Comparison of ENCODE assay signal across 10 cellular contexts in genomic region chr11:78802058-78802633, GRCh38.
DNase-seq lines count a peak whose midpoint lies in the region; ATAC-seq, FAIRE-seq and TF ChIP-seq lines count a peak whose summit lies in the region.
"Had no signal": no experiment of that assay in that cellular context is flagged by ENCODE, and none has a peak within 500 bp of the region (broad histone marks: within the 10 kb centered on the region; RNA-seq: fewer than 3 reads in every experiment).

No MANE protein-coding gene starts in this region.

- no peak overlapping the region for H3K4me3 Mint-ChIP-seq in nephron
- H3K4me3 Mint-ChIP-seq: activated naive CD8-positive, alpha-beta T cell treated with anti-CD3 and anti-CD28 coated beads for 36 hours had no signal

- H3K27me3 ChIP-seq in esophagus squamous epithelium (no peaks in the 10 kb centered on the region), H7 (ENCODE audit: control insufficient read depth, insufficient read depth, low read length) (no peaks in the 10 kb centered on the region)

- intact Hi-C loops in Right ventricle myocardium inferior (cut with DNase I) (loop anchor here (5.0 kb wide), 1 partner anchor 150 kb away; no protein-coding TSS in a partner anchor), cardiac septum (cut with DNase I) (no loop called here), esophagus squamous epithelium (cut with DNase I) (no loop called here)

- H3K36me3 ChIP-seq in esophagus squamous epithelium, result no peaks in the 10 kb centered on the region
- H3K36me3 ChIP-seq in H7 (replicated peaks; ENCODE audit: control insufficient read depth, insufficient read depth, low read length), result no peaks in the 10 kb centered on the region

- TF ChIP-seq CTCF in esophagus squamous epithelium (IDR thresholded peaks at IDR 0.05) (no peak), nephron (IDR thresholded peaks at IDR 0.05; ENCODE audit: unreplicated experiment in 3 of 3) (no peak)

- TF ChIP-seq POLR2A in esophagus squamous epithelium (IDR thresholded peaks at IDR 0.05), result no peak

- peaks cover 44% of the 10 kb centered on the region for H3K4me1 Mint-ChIP-seq in nephron
- H3K4me1 Mint-ChIP-seq: activated naive CD8-positive, alpha-beta T cell treated with anti-CD3 and anti-CD28 coated beads for 36 hours had no signal

- 24 to 38% methylated on average over 8 of the region's 8 CpGs for WGBS in esophagus squamous epithelium, 2 donors

- H3K4me3 ChIP-seq in esophagus squamous epithelium, result no peak overlapping the region
- no peak overlapping the region for H3K4me3 ChIP-seq in H7 (ENCODE audit: insufficient read depth, low read depth, low read length)

- DNase-seq in Right ventricle myocardium inferior (ENCODE audit: missing footprints) (no peak), cardiac septum (ENCODE audit: low spot score) (no peak), esophagus squamous epithelium (lab: John Stamatoyannopoulos, UW) (no peak), NCI-H1105 treated with DMSO at 0.1 percent for 48 hours (lab: John Stamatoyannopoulos, UW) (no peak), GM19239 (ENCODE audit: insufficient read length, low spot score) (no peak), H7 (no peak)
- DNase-seq: activated naive CD8-positive, alpha-beta T cell treated with anti-CD3 and anti-CD28 coated beads for 36 hours; NCI-H187 treated with DMSO at 0.1 percent for 48 hours had no signal

- no peak for FAIRE-seq in GM19239 (lab: Jason Lieb, UNC)

- H3K9me3 ChIP-seq in esophagus squamous epithelium, result no peaks in the 10 kb centered on the region

- peak overlapping the region; percentile 55 to 85 (median 78) for H3K27ac ChIP-seq in esophagus squamous epithelium

- no peaks in the 10 kb centered on the region for H3K27me3 Mint-ChIP-seq in nephron (ENCODE audit: low read depth)

- H3K27ac Mint-ChIP-seq in nephron, result peak overlapping the region in 2 of 3 experiments; percentile 71 to 74
- H3K27ac Mint-ChIP-seq: activated naive CD8-positive, alpha-beta T cell treated with anti-CD3 and anti-CD28 coated beads for 36 hours had no signal

- H3K9me3 Mint-ChIP-seq in nephron, result no peaks in the 10 kb centered on the region
- H3K9me3 Mint-ChIP-seq: activated naive CD8-positive, alpha-beta T cell treated with anti-CD3 and anti-CD28 coated beads for 36 hours had no signal

- peaks cover 54% of the 10 kb centered on the region for H3K36me3 Mint-ChIP-seq in nephron (ENCODE audit: low read depth)
- H3K36me3 Mint-ChIP-seq: activated naive CD8-positive, alpha-beta T cell treated with anti-CD3 and anti-CD28 coated beads for 36 hours had no signal

- peaks cover 18 to 58% (median 39%) of the 10 kb centered on the region in 3 donors for H3K4me1 ChIP-seq in esophagus squamous epithelium

- ATAC-seq in Right ventricle myocardium inferior (peak; percentile 41), GM21360 (IDR thresholded peaks at IDR 0.05; ENCODE audit: unreplicated experiment) (no peak)
